Comparison of ENCODE assay signal across 8 cellular contexts in genomic region chr17:31492880-31493655, GRCh38.
DNase-seq lines count a peak whose midpoint lies in the region; ATAC-seq and TF ChIP-seq lines count a peak whose summit lies in the region.

No MANE protein-coding gene starts in this region.

- no peak for TF ChIP-seq CTCF in body of pancreas (IDR thresholded peaks at IDR 0.05)

- H3K27me3 ChIP-seq in body of pancreas = no peaks in the 10 kb centered on the region

- no peaks in the 10 kb centered on the region for H3K9me3 ChIP-seq in body of pancreas

- H3K4me1 Mint-ChIP-seq in T-helper 2 cell treated with Interferon-gamma antibody and Interleukin-4, amounts not matched to agents 5 μg/mL and 100 μg/mL, for 36 hours (ENCODE audit: low read depth) = peaks cover 67% of the 10 kb centered on the region

- H3K27ac ChIP-seq in body of pancreas = peak overlapping the region; percentile 12 to 99 (median 94)

- peak; percentile 38 for ATAC-seq in GM19023 (IDR thresholded peaks at IDR 0.05; ENCODE audit: unreplicated experiment)
- no peak for ATAC-seq in body of pancreas
- ATAC-seq in GM21423 (IDR thresholded peaks at IDR 0.05; ENCODE audit: unreplicated experiment) = no peak
- ATAC-seq in GM21737 (IDR thresholded peaks at IDR 0.05; ENCODE audit: unreplicated experiment) = no peak

- H3K27ac Mint-ChIP-seq in T-helper 2 cell treated with Interferon-gamma antibody and Interleukin-4, amounts not matched to agents 5 μg/mL and 100 μg/mL, for 36 hours = peak overlapping the region; percentile 92

- intact Hi-C loops in body of pancreas (cut with DNase I) = no loop called here

- no peak for TF ChIP-seq POLR2A in body of pancreas (IDR thresholded peaks at IDR 0.05)

- WGBS in body of pancreas, 2 donors = 50 to 68% methylated on average over 10 to 11 of the region's 11 CpGs

- H3K4me1 ChIP-seq in body of pancreas = peaks cover 88% of the 10 kb centered on the region

- no peaks in the 10 kb centered on the region for H3K9me3 Mint-ChIP-seq in T-helper 2 cell treated with Interferon-gamma antibody and Interleukin-4, amounts not matched to agents 5 μg/mL and 100 μg/mL, for 36 hours

- H3K36me3 Mint-ChIP-seq in T-helper 2 cell treated with Interferon-gamma antibody and Interleukin-4, amounts not matched to agents 5 μg/mL and 100 μg/mL, for 36 hours (ENCODE audit: low read depth) = peaks cover 3% of the 10 kb centered on the region

- DNase-seq in T-helper 2 cell treated with Interferon-gamma antibody and Interleukin-4, amounts not matched to agents 5 μg/mL and 100 μg/mL, for 36 hours (ENCODE audit: low spot score) = peak; percentile 70
- DNase-seq in body of pancreas (peak in 3 of 4 donors; percentile 14 to 69 (median 46)), putamen (ENCODE audit: low spot score) (no peak), HuH-7 (ENCODE audit: low spot score) (no peak)
- peak; percentile 70 to 73 (median 72) for DNase-seq in stimulated activated CD4-positive, alpha-beta T cell treated with anti-CD3 and anti-CD28 coated beads, Interleukin-12 subunit alpha, Interleukin-12 subunit beta, amount 100 ng/mL, for 48 hours (ENCODE audit: low read depth in 2 of 3, low spot score in 1 of 3)

- H3K4me3 ChIP-seq in body of pancreas = no peak overlapping the region

- no peaks in the 10 kb centered on the region for H3K36me3 ChIP-seq in body of pancreas (replicated peaks in 1 of 2; ENCODE audit: insufficient read depth in 1 of 2, low read depth in 2 of 2)

- no peaks in the 10 kb centered on the region for H3K27me3 Mint-ChIP-seq in T-helper 2 cell treated with Interferon-gamma antibody and Interleukin-4, amounts not matched to agents 5 μg/mL and 100 μg/mL, for 36 hours (ENCODE audit: low read depth)

- H3K4me3 Mint-ChIP-seq in T-helper 2 cell treated with Interferon-gamma antibody and Interleukin-4, amounts not matched to agents 5 μg/mL and 100 μg/mL, for 36 hours = peak overlapping the region; percentile 75

Comparison
In these comparisons a context has a peak if more than half of its experiments do, and no peak if none do; other contexts are left out.
1. DNase-seq: peak in T-helper 2 cell treated with Interferon-gamma antibody and Interleukin-4, amounts not matched to agents 5 μg/mL and 100 μg/mL, for 36 hours (single experiment), body of pancreas (3 of 4) and stimulated activated CD4-positive, alpha-beta T cell treated with anti-CD3 and anti-CD28 coated beads, Interleukin-12 subunit alpha, Interleukin-12 subunit beta, amount 100 ng/mL, for 48 hours (3 of 3); none in putamen (single experiment) and HuH-7 (single experiment).